8 cellular contexts compared by ENCODE assay signal in the genomic region with DNA sequence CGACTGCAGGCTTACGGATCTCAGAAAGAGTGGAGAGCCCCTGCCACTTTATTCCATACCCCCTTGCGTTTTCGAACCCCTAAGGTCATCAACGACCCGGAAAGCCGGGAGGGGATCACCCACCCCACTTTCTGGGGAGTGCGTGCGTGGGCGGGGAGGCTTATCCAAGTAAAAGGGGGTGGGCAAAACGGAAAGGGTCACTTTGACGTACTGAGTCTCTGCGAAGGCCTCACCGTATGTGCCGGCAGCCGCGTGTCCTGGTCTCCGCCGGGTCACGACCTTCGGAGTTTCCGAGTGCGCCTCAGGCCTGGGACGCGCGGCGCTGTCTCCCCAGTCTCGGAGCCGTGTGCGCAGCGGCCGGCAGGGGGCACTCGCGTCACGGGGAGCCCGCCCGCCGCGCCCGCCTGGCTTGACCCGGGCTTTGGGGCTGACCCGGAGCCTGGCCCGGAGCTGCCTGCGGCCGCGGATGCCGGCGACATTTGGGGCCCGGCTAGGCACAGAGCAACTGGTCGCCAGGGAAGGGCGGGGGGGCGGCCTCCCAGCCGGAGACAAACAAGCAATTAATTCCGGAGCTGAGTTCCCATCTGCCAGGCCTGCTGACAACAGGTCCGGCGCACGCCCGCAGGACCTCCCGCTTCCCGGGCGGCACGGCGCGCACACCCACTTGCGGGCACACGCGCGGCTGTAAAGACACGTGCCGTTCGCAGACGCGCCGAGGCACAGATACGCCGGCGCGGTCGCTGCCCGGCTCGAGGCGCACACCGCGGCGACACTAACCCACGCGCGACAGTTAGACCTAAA. TPM values are rescaled to one million over a fixed set of nuclear protein-coding genes. Genes with fewer than 3 reads are reported as not detected.
A peak's percentile ranks its signal among the peaks of the same experiment; 100 is the strongest.
DNase-seq lines count a peak whose midpoint lies in the region; ATAC-seq and TF ChIP-seq lines count a peak whose summit lies in the region.

No MANE protein-coding gene starts in this region.

- H3K36me3 ChIP-seq in RWPE2 (ENCODE audit: low read depth), result no peaks in the 10 kb centered on the region
- H3K36me3 ChIP-seq in upper lobe of right lung, result no peaks in the 10 kb centered on the region

- intact Hi-C loops in head of caudate nucleus (cut with DNase I), result loop anchor here (2.0 to 5.0 kb wide), 2 partner anchors 427 to 500 kb away; no protein-coding TSS in a partner anchor
- intact Hi-C loops in posterior cingulate gyrus (cut with DNase I), result loop anchor here (1.0 to 5.0 kb wide), 3 partner anchors 235 to 503 kb away; no protein-coding TSS in a partner anchor
- intact Hi-C loops in upper lobe of right lung (cut with DNase I), result loop anchor here (10.0 kb wide), 1 partner anchor 427 kb away; no protein-coding TSS in a partner anchor

- H3K4me3 ChIP-seq in HL-60 (replicated peaks; ENCODE audit: insufficient read depth, low read length), result no peak overlapping the region
- H3K4me3 ChIP-seq in RWPE2 (ENCODE audit: severe bottlenecking), result peak overlapping the region; percentile 39
- peak overlapping the region; percentile 55 for H3K4me3 ChIP-seq in upper lobe of right lung

- TF ChIP-seq CTCF in C4-2B (conservative IDR thresholded peaks at IDR 0.05) (peak; percentile 97), HL-60 (IDR thresholded peaks at IDR 0.05; ENCODE audit: insufficient read depth, low read length) (peak; percentile 17), RWPE2 (IDR thresholded peaks at IDR 0.05; ENCODE audit: poor library complexity, severe bottlenecking) (peak; percentile 97), upper lobe of right lung (IDR thresholded peaks at IDR 0.05) (peak; percentile 87)

- H3K4me1 ChIP-seq in RWPE2 (ENCODE audit: insufficient read depth, poor library complexity, severe bottlenecking), result no peaks in the 10 kb centered on the region
- peaks cover 30% of the 10 kb centered on the region for H3K4me1 ChIP-seq in upper lobe of right lung

- DNase-seq in HL-60 (ENCODE audit: low read depth in 1 of 2, low spot score in 1 of 2) (peak; percentile 22 to 29), RWPE2 (ENCODE audit: low spot score) (peak; percentile 74), head of caudate nucleus (peak; percentile 28 to 88 (median 70)), posterior cingulate gyrus (peak in 9 of 10 donors; percentile 43 to 95 (median 65)), upper lobe of right lung (peak; percentile 83)
- peak; percentile 66 for DNase-seq in activated naive CD4-positive, alpha-beta T cell treated with anti-CD3 and anti-CD28 coated beads, Interleukin-2, amount 50 U/mL, for 16 hours

- peak; percentile 62 for ATAC-seq in RWPE2 (ENCODE audit: low read depth)
- peak; percentile 88 for ATAC-seq in upper lobe of right lung
- no peak for ATAC-seq in HG03097 (IDR thresholded peaks at IDR 0.05; ENCODE audit: low FRiP score, unreplicated experiment)

- no peaks in the 10 kb centered on the region for H3K9me3 ChIP-seq in RWPE2 (ENCODE audit: severe bottlenecking)
- H3K9me3 ChIP-seq in upper lobe of right lung, result no peaks in the 10 kb centered on the region

- H3K27ac ChIP-seq in C4-2B (peak overlapping the region; percentile 27), HL-60 (replicated peaks) (no peak overlapping the region), RWPE2 (ENCODE audit: poor library complexity, severe bottlenecking) (no peak overlapping the region), upper lobe of right lung (no peak overlapping the region)

- H3K27me3 ChIP-seq in HL-60 (ENCODE audit: insufficient read depth, poor library complexity, severe bottlenecking), result peaks cover 52% of the 10 kb centered on the region
- H3K27me3 ChIP-seq in RWPE2 (ENCODE audit: insufficient read depth, poor library complexity, severe bottlenecking), result peaks cover 63% of the 10 kb centered on the region
- peaks cover 70% of the 10 kb centered on the region for H3K27me3 ChIP-seq in upper lobe of right lung

RNA-seq across cellular contexts. Expression of gene KIF26A, which starts 0.9 kb away (rescaled TPM):
- 5.9 TPM for total RNA-seq in upper lobe of right lung

RNA-seq across cellular contexts. Expression of gene ASPG, which starts 52.0 kb away (rescaled TPM):
- total RNA-seq in upper lobe of right lung, result 5.3 TPM

Comparison
In these comparisons a context has a peak if more than half of its experiments do, and no peak if none do; other contexts are left out.
1. CTCF ChIP-seq: peak in every context shown above with its lines; median percentile 97 in C4-2B; 97 in RWPE2; 87 in upper lobe of right lung; 17 in HL-60.
2. DNase-seq: peak in every context shown above with its lines; median percentile 83 in upper lobe of right lung; 74 in RWPE2; 70 in head of caudate nucleus; 66 in activated naive CD4-positive, alpha-beta T cell treated with anti-CD3 and anti-CD28 coated beads, Interleukin-2, amount 50 U/mL, for 16 hours; 65 in posterior cingulate gyrus; 26 in HL-60.